ENCODE assay signal across 8 cellular contexts in the genomic region with DNA sequence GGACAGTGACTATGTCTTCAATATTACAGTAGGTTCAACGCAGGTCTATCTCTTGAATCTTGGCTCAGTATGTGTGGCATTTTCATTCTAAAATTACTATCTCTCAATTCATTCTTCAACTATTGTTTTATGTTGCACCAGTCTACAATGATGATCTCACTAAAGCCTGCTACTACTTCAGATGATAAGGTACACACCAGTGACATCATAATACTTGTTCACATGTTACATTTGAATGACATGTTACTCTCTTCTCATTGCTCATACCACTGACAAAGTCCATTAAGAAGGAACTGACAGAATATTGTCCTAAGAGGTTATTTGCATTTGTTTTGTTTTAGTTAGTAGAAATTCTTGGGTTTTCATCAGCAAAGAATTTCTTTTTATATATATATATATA.
"Had no signal": no experiment of that assay in that cellular context is flagged by ENCODE, and none has a peak within 500 bp of the region (broad histone marks: within the 10 kb centered on the region; RNA-seq: fewer than 3 reads in every experiment).

No MANE protein-coding gene starts in this region.

- H3K4me3 ChIP-seq: GM12878 had no signal

- FAIRE-seq: G401.6, GM12878, GM12891, GM12892, GM18507, GM19239 had no signal

- DNase-seq: GDM1, GF-D8 had no signal

- ATAC-seq: GM12878 had no signal
